ENCODE assay signal across 27 cellular contexts in genomic region chr12:60834372-60834771, GRCh38.
A peak's percentile ranks its signal among the peaks of the same experiment; 100 is the strongest.
DNase-seq lines count a peak whose midpoint lies in the region; TF ChIP-seq lines count a peak whose summit lies in the region.
"Had no signal": no experiment of that assay in that cellular context is flagged by ENCODE, and none has a peak within 500 bp of the region (broad histone marks: within the 10 kb centered on the region; RNA-seq: fewer than 3 reads in every experiment).

No MANE protein-coding gene starts in this region.

- no peaks in the 10 kb centered on the region for H4K20me1 ChIP-seq in neural cell (ENCODE audit: insufficient read depth)
- H4K20me1 ChIP-seq: BLaER1; BLaER1 treated with 17β-estradiol and CSF1 and Interleukin-3, amounts not matched to agents 10 nM and 100 nM had no signal

- H2AFZ ChIP-seq in neural cell (ENCODE audit: low read depth, low read length), result no peak overlapping the region

- H3F3A ChIP-seq in neural cell (ENCODE audit: insufficient read depth, low read length, poor library complexity, severe bottlenecking), result no peaks in the 10 kb centered on the region

- no peak overlapping the region for H3K27ac ChIP-seq in neural cell (ENCODE audit: low read length)
- H3K27ac ChIP-seq: 22Rv1; A549; BLaER1; BLaER1 treated with 17β-estradiol and CSF1 and Interleukin-3, amounts not matched to agents 10 nM and 100 nM; C4-2B had no signal

- TF ChIP-seq CTCF in neural cell (IDR thresholded peaks at IDR 0.05; ENCODE audit: poor library complexity, severe bottlenecking), result no peak

- H3K4me2 ChIP-seq in neural cell (ENCODE audit: low read length), result no peak overlapping the region
- H3K4me2 ChIP-seq: A549; BLaER1; BLaER1 treated with 17β-estradiol and CSF1 and Interleukin-3, amounts not matched to agents 10 nM and 100 nM had no signal

- H3K9me2 ChIP-seq in neural cell (ENCODE audit: insufficient read depth, low read length), result no peaks in the 10 kb centered on the region

- no peaks in the 10 kb centered on the region for H3K79me2 ChIP-seq in neural cell (replicated peaks; ENCODE audit: insufficient read depth, low read length)

- DNase-seq in DMS153 treated with DMSO at 0.1 percent for 48 hours (lab: John Stamatoyannopoulos, UW; ENCODE audit: unreplicated experiment), result no peak
- DNase-seq: 8988T; ACHN; AML-193; BE2C; C1 segment of cervical spinal cord; Caco-2; Calu3; CD4-positive, alpha-beta memory T cell; CD4-positive, alpha-beta T cell; CD4-positive, CD25-positive, alpha-beta regulatory T cell; CD8-positive, alpha-beta memory T cell; CD8-positive, alpha-beta T cell; COR-L47; DMS 273 treated with DMSO at 0.1 percent for 48 hours; DMS153; DMS53; DMS79; DMS79 treated with DMSO at 0.1 percent for 48 hours; DND-41; EL had no signal

- no peak overlapping the region for H3K9ac ChIP-seq in neural cell (ENCODE audit: low read length)
- H3K9ac ChIP-seq: BLaER1; BLaER1 treated with 17β-estradiol and CSF1 and Interleukin-3, amounts not matched to agents 10 nM and 100 nM had no signal

- peak; percentile 96 for TF ChIP-seq EP300 in neural cell (conservative IDR thresholded peaks at IDR 0.05; ENCODE audit: poor library complexity, severe bottlenecking)

- H3K9me3 ChIP-seq in neural cell (ENCODE audit: low read length), result no peaks in the 10 kb centered on the region
- H3K9me3 ChIP-seq: A549; BE2C; BLaER1; BLaER1 treated with 17β-estradiol and CSF1 and Interleukin-3, amounts not matched to agents 10 nM and 100 nM; Caco-2 had no signal

- H3K27me3 ChIP-seq in neural cell (ENCODE audit: insufficient read depth, low read depth, low read length), result no peaks in the 10 kb centered on the region
- H3K27me3 ChIP-seq: BE2C; BLaER1; BLaER1 treated with 17β-estradiol and CSF1 and Interleukin-3, amounts not matched to agents 10 nM and 100 nM had no signal

- no peak overlapping the region for H3K4me3 ChIP-seq in neural cell (ENCODE audit: low read length)
- H3K4me3 ChIP-seq: A549; BLaER1; BLaER1 treated with 17β-estradiol and CSF1 and Interleukin-3, amounts not matched to agents 10 nM and 100 nM had no signal

- no peaks in the 10 kb centered on the region for H3K36me3 ChIP-seq in neural cell (ENCODE audit: insufficient read depth, low read length)
- H3K36me3 ChIP-seq: BE2C; BLaER1; BLaER1 treated with 17β-estradiol and CSF1 and Interleukin-3, amounts not matched to agents 10 nM and 100 nM had no signal

- TF ChIP-seq RAD21 in neural cell (conservative IDR thresholded peaks at IDR 0.05), result no peak

TF ChIP-seq in neural cell, 6 proteins besides CTCF, POLR2A, EP300 and RAD21:
- TF ChIP-seq MXI1 (conservative IDR thresholded peaks at IDR 0.05; ENCODE audit: poor library complexity, severe bottlenecking) (no peak), POLR2AphosphoS5 (IDR thresholded peaks at IDR 0.05) (peak; percentile 96), EZH2 (IDR thresholded peaks at IDR 0.05; ENCODE audit: borderline replicate concordance, insufficient read depth, low read length, poor library complexity, severe bottlenecking) (no peak), SMC3 (conservative IDR thresholded peaks at IDR 0.05; ENCODE audit: poor library complexity) (no peak), TAF1 (IDR thresholded peaks at IDR 0.05; ENCODE audit: low read depth) (no peak)
- TF ChIP-seq, protein P1, sequence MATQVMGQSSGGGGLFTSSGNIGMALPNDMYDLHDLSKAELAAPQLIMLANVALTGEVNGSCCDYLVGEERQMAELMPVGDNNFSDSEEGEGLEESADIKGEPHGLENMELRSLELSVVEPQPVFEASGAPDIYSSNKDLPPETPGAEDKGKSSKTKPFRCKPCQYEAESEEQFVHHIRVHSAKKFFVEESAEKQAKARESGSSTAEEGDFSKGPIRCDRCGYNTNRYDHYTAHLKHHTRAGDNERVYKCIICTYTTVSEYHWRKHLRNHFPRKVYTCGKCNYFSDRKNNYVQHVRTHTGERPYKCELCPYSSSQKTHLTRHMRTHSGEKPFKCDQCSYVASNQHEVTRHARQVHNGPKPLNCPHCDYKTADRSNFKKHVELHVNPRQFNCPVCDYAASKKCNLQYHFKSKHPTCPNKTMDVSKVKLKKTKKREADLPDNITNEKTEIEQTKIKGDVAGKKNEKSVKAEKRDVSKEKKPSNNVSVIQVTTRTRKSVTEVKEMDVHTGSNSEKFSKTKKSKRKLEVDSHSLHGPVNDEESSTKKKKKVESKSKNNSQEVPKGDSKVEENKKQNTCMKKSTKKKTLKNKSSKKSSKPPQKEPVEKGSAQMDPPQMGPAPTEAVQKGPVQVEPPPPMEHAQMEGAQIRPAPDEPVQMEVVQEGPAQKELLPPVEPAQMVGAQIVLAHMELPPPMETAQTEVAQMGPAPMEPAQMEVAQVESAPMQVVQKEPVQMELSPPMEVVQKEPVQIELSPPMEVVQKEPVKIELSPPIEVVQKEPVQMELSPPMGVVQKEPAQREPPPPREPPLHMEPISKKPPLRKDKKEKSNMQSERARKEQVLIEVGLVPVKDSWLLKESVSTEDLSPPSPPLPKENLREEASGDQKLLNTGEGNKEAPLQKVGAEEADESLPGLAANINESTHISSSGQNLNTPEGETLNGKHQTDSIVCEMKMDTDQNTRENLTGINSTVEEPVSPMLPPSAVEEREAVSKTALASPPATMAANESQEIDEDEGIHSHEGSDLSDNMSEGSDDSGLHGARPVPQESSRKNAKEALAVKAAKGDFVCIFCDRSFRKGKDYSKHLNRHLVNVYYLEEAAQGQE (IDR thresholded peaks at IDR 0.05; ENCODE audit: borderline replicate concordance), result peak; percentile 30
